ENCODE assay signal across 6 cellular contexts in genomic region chr22:23786261-23786710, GRCh38. TPM values are rescaled to one million over a fixed set of nuclear protein-coding genes. Genes with fewer than 3 reads are reported as not detected.
DNase-seq lines count a peak whose midpoint lies in the region; ATAC-seq and TF ChIP-seq lines count a peak whose summit lies in the region.

No MANE protein-coding gene starts in this region.

- H3K36me3 ChIP-seq in iPS DF 6.9 (ENCODE audit: control insufficient read depth, insufficient read depth, low read length) (no peaks in the 10 kb centered on the region; the same call in 1 of the 2 replicates), vagina (no peaks in the 10 kb centered on the region)

- peak overlapping the region; percentile 89 for H3K4me3 Mint-ChIP-seq in activated naive CD4-positive, alpha-beta T cell treated with anti-CD3 and anti-CD28 coated beads for 36 hours

- H3K9me3 Mint-ChIP-seq in activated naive CD4-positive, alpha-beta T cell treated with anti-CD3 and anti-CD28 coated beads for 36 hours: no peaks in the 10 kb centered on the region

- TF ChIP-seq CTCF in vagina (IDR thresholded peaks at IDR 0.05): no peak

- H3K27ac Mint-ChIP-seq in activated naive CD4-positive, alpha-beta T cell treated with anti-CD3 and anti-CD28 coated beads for 36 hours: peak overlapping the region; percentile 95

- H3K27me3 ChIP-seq in iPS DF 6.9 (ENCODE audit: control insufficient read depth, insufficient read depth, low read length) (no peaks in the 10 kb centered on the region), vagina (no peaks in the 10 kb centered on the region)

- no peaks in the 10 kb centered on the region for H3K9me3 ChIP-seq in iPS DF 6.9 (ENCODE audit: control insufficient read depth, insufficient read depth, low read length)
- no peaks in the 10 kb centered on the region for H3K9me3 ChIP-seq in vagina

- no peaks in the 10 kb centered on the region; the same call in 1 of the 2 replicates for H3K4me1 ChIP-seq in iPS DF 6.9 (ENCODE audit: control insufficient read depth, insufficient read depth, low read length)
- H3K4me1 ChIP-seq in vagina: peaks cover 66% of the 10 kb centered on the region

- H3K27ac ChIP-seq in iPS DF 6.9 (ENCODE audit: low read length) (no peak overlapping the region), vagina (peak overlapping the region; percentile 100)

- peak; percentile 50 for DNase-seq in activated naive CD4-positive, alpha-beta T cell treated with anti-CD3 and anti-CD28 coated beads for 36 hours
- DNase-seq in activated naive CD4-positive, alpha-beta T cell treated with anti-CD3 and anti-CD28 coated beads, Interleukin-2, amount 50 U/mL, for 16 hours: no peak
- no peak for DNase-seq in iPS DF 6.9 (ENCODE audit: low read depth, low spot score)
- DNase-seq in vagina (ENCODE audit: extremely low spot score in 2 of 2): no peak
- DNase-seq in occipital lobe (lab: John Stamatoyannopoulos, UW): no peak

- H3K4me3 ChIP-seq in iPS DF 6.9 (ENCODE audit: low read length) (peak overlapping the region; percentile 19; the same call in 1 of the 2 replicates), vagina (peak overlapping the region; percentile 88 to 93)

- intact Hi-C loops in activated naive CD4-positive, alpha-beta T cell treated with anti-CD3 and anti-CD28 coated beads for 36 hours (cut with micrococcal nuclease): loop anchor here (1.0 to 2.0 kb wide), 2 partner anchors 53 to 769 kb away; partner anchors contain the start of genes DERL3, GUCD1 and SNRPD3
- intact Hi-C loops in vagina (cut with DNase I): no loop called here

- H3K4me1 Mint-ChIP-seq in activated naive CD4-positive, alpha-beta T cell treated with anti-CD3 and anti-CD28 coated beads for 36 hours (ENCODE audit: low read depth): peaks cover 34% of the 10 kb centered on the region

- TF ChIP-seq POLR2A in vagina (IDR thresholded peaks at IDR 0.05): no peak

- no CpG with 5 or more reads among the region's 9 CpGs for WGBS in iPS DF 6.9 (ENCODE audit: insufficient coverage, insufficient read length)

- no peaks in the 10 kb centered on the region for H3K36me3 Mint-ChIP-seq in activated naive CD4-positive, alpha-beta T cell treated with anti-CD3 and anti-CD28 coated beads for 36 hours (ENCODE audit: low read depth)

- ATAC-seq in HG03439 (IDR thresholded peaks at IDR 0.05; ENCODE audit: unreplicated experiment): no peak

- CTCF ChIA-PET in activated naive CD4-positive, alpha-beta T cell treated with anti-CD3 and anti-CD28 coated beads for 36 hours (lab: Charles Lee): interaction anchor here (1.5 to 3.1 kb wide), 2 partner anchors 15 to 18 kb away, joined by 5 to 19 read pairs; partner anchors contain the start of gene CHCHD10

- no peaks in the 10 kb centered on the region for H3K27me3 Mint-ChIP-seq in activated naive CD4-positive, alpha-beta T cell treated with anti-CD3 and anti-CD28 coated beads for 36 hours (ENCODE audit: low read depth)

RNA-seq across cellular contexts. Expression of gene SMARCB1, which starts 0.5 kb away (rescaled TPM):
- total RNA-seq in activated naive CD4-positive, alpha-beta T cell treated with anti-CD3 and anti-CD28 coated beads for 36 hours: 10 to 100 TPM; 75.3 to 89.1 TPM
- 147 TPM for total RNA-seq in vagina
- total RNA-seq in occipital lobe: 19.7 TPM

RNA-seq across cellular contexts. Expression of gene MMP11, which starts 13.6 kb away (rescaled TPM):
- total RNA-seq in activated naive CD4-positive, alpha-beta T cell treated with anti-CD3 and anti-CD28 coated beads for 36 hours: under 1 TPM; 0.43 to 0.47 TPM
- total RNA-seq in vagina (6.4 TPM), occipital lobe (14.8 TPM)

RNA-seq across cellular contexts. Expression of gene CHCHD10, which starts 18.5 kb away (rescaled TPM):
- 100 to 1,000 TPM; 190 to 191 TPM for total RNA-seq in activated naive CD4-positive, alpha-beta T cell treated with anti-CD3 and anti-CD28 coated beads for 36 hours
- 12.0 TPM for total RNA-seq in vagina
- total RNA-seq in occipital lobe: 3.4 TPM

RNA-seq across cellular contexts. Expression of gene C22orf15, which starts 23.5 kb away (rescaled TPM):
- total RNA-seq in activated naive CD4-positive, alpha-beta T cell treated with anti-CD3 and anti-CD28 coated beads for 36 hours: 1 to 10 TPM; 1.1 to 1.4 TPM
- total RNA-seq in vagina (not detected), occipital lobe (not detected)

RNA-seq across cellular contexts. Expression of gene VPREB3, which starts 32.1 kb away (rescaled TPM):
- not detected for total RNA-seq in activated naive CD4-positive, alpha-beta T cell treated with anti-CD3 and anti-CD28 coated beads for 36 hours
- total RNA-seq in vagina: not detected
- total RNA-seq in occipital lobe: not detected

Comparison
In these comparisons a context has a peak if more than half of its experiments do, and no peak if none do; other contexts are left out.
1. RNA of gene CHCHD10, which starts 18.5 kb away (total RNA-seq): 190 to 191 TPM in activated naive CD4-positive, alpha-beta T cell treated with anti-CD3 and anti-CD28 coated beads for 36 hours; 12.0 TPM in vagina (single experiment) and 3.4 TPM in occipital lobe (single experiment); every median in the first group is over 10 times any median in the second.